In genomic region chr2:37219046-37219445, GRCh38 we compare ENCODE assay signal across 25 cellular contexts. TPM values are rescaled to one million over a fixed set of nuclear protein-coding genes. Genes with fewer than 3 reads are reported as not detected.
DNase-seq lines count a peak whose midpoint lies in the region; ATAC-seq, FAIRE-seq and TF ChIP-seq lines count a peak whose summit lies in the region.
"Had no signal": no experiment of that assay in that cellular context is flagged by ENCODE, and none has a peak within 500 bp of the region (broad histone marks: within the 10 kb centered on the region; RNA-seq: fewer than 3 reads in every experiment).

No MANE protein-coding gene starts in this region.

- peaks cover 4% of the 10 kb centered on the region for H4K20me1 ChIP-seq in keratinocyte (ENCODE audit: control insufficient read depth, extremely low read depth, insufficient read depth, low read length)

- no peaks in the 10 kb centered on the region for H3K4me1 Mint-ChIP-seq in type B pancreatic cell (ENCODE audit: unreplicated experiment)
- peaks cover 25% of the 10 kb centered on the region for H3K4me1 Mint-ChIP-seq in activated naive CD8-positive, alpha-beta T cell treated with anti-CD3 and anti-CD28 coated beads, Interleukin-2, amount 50 U/mL, for 24 hours

- H3K27me3 ChIP-seq in bronchial epithelial cell (ENCODE audit: control insufficient read depth, insufficient read depth, low read length), result no peaks in the 10 kb centered on the region
- H3K27me3 ChIP-seq in keratinocyte (ENCODE audit: control insufficient read depth, extremely low read depth, insufficient read depth, low read length), result no peaks in the 10 kb centered on the region

- peak overlapping the region; percentile 55 for H3K4me3 Mint-ChIP-seq in type B pancreatic cell
- no peak overlapping the region for H3K4me3 Mint-ChIP-seq in activated naive CD8-positive, alpha-beta T cell treated with anti-CD3 and anti-CD28 coated beads, Interleukin-2, amount 50 U/mL, for 24 hours
- H3K4me3 Mint-ChIP-seq: CD4-positive, CD25-positive, alpha-beta regulatory T cell had no signal

- no peak overlapping the region for H3K9ac ChIP-seq in keratinocyte (ENCODE audit: control insufficient read depth, extremely low read depth, insufficient read depth, low read length)

- FAIRE-seq in bronchial epithelial cell (lab: Jason Lieb, UNC), result peak; percentile 50
- FAIRE-seq in keratinocyte (lab: Jason Lieb, UNC), result peak; percentile 88
- FAIRE-seq: HepG2, K562 had no signal

- peaks cover 3% of the 10 kb centered on the region for H3K9me1 ChIP-seq in keratinocyte (ENCODE audit: control insufficient read depth, extremely low read depth, insufficient read depth, low read length)

- peak; percentile 54 for DNase-seq in HPDE6-E6E7 (ENCODE audit: extremely low spot score)
- peak; percentile 91 for DNase-seq in bronchial epithelial cell (ENCODE audit: low read depth)
- peak; percentile 70 for DNase-seq in keratinocyte (ENCODE audit: low read depth, low spot score)
- no peak for DNase-seq in type B pancreatic cell (ENCODE audit: extremely low spot score, unreplicated experiment)
- DNase-seq in activated naive CD8-positive, alpha-beta T cell treated with anti-CD3 and anti-CD28 coated beads, Interleukin-2, amount 50 U/mL, for 24 hours, result no peak
- DNase-seq in DMS53 (lab: John Stamatoyannopoulos, UW), result no peak
- DNase-seq in activated naive CD4-positive, alpha-beta T cell treated with Interleukin-2 at 50 U/mL for 16 hours, result no peak
- DNase-seq: CD4-positive, CD25-positive, alpha-beta regulatory T cell; DMS79 treated with DMSO at 0.1 percent for 48 hours; GOT3; MM.1S; NCI-H1048; NCI-H1417 treated with DMSO at 0.1 percent for 48 hours; NCI-H187; NCI-H2107; NCI-H446 treated with DMSO at 0.1 percent for 48 hours; NCI-H526 treated with DMSO at 0.1 percent for 48 hours; Right ventricle myocardium superior had no signal

- no peak overlapping the region for H3K4me3 ChIP-seq in bronchial epithelial cell (ENCODE audit: low read depth, low read length)
- H3K4me3 ChIP-seq in keratinocyte (ENCODE audit: control insufficient read depth in 2 of 3, extremely low read depth in 1 of 3, insufficient read depth in 2 of 3, low read depth in 1 of 3, low read length in 3 of 3), result no peak overlapping the region
- H3K4me3 ChIP-seq: K562 had no signal

- H3K9me3 ChIP-seq in keratinocyte (ENCODE audit: control insufficient read depth, low read depth, low read length), result no peaks in the 10 kb centered on the region

- no peaks in the 10 kb centered on the region for H3K9me3 Mint-ChIP-seq in type B pancreatic cell
- no peaks in the 10 kb centered on the region for H3K9me3 Mint-ChIP-seq in activated naive CD8-positive, alpha-beta T cell treated with anti-CD3 and anti-CD28 coated beads, Interleukin-2, amount 50 U/mL, for 24 hours
- H3K9me3 Mint-ChIP-seq: CD4-positive, CD25-positive, alpha-beta regulatory T cell had no signal

- H3K36me3 ChIP-seq in bronchial epithelial cell (ENCODE audit: control insufficient read depth, insufficient read depth, low read length) (peaks cover 1% of the 10 kb centered on the region), keratinocyte (ENCODE audit: control insufficient read depth in 2 of 2, extremely low read depth in 1 of 2, insufficient read depth in 2 of 2, low read length in 2 of 2) (peaks cover 1 to 13% of the 10 kb centered on the region in 2 experiments)

- H3K27me3 Mint-ChIP-seq in type B pancreatic cell, result no peaks in the 10 kb centered on the region
- no peaks in the 10 kb centered on the region for H3K27me3 Mint-ChIP-seq in activated naive CD8-positive, alpha-beta T cell treated with anti-CD3 and anti-CD28 coated beads, Interleukin-2, amount 50 U/mL, for 24 hours
- H3K27me3 Mint-ChIP-seq: CD4-positive, CD25-positive, alpha-beta regulatory T cell had no signal

- peaks cover 27% of the 10 kb centered on the region for H3K36me3 Mint-ChIP-seq in type B pancreatic cell
- peaks cover 65% of the 10 kb centered on the region for H3K36me3 Mint-ChIP-seq in activated naive CD8-positive, alpha-beta T cell treated with anti-CD3 and anti-CD28 coated beads, Interleukin-2, amount 50 U/mL, for 24 hours (ENCODE audit: low read depth)

- H2AFZ ChIP-seq in keratinocyte (ENCODE audit: control insufficient read depth, low read length), result no peak overlapping the region

- peaks cover 13% of the 10 kb centered on the region for H3K4me1 ChIP-seq in keratinocyte (ENCODE audit: control insufficient read depth, extremely low read depth, insufficient read depth, low read length)

- TF ChIP-seq CTCF in bronchial epithelial cell (IDR thresholded peaks at IDR 0.05; ENCODE audit: insufficient read depth, low read length, severe bottlenecking), result no peak
- no peak for TF ChIP-seq CTCF in keratinocyte (optimal IDR thresholded peaks at IDR 0.05 in 1 of 3, IDR thresholded peaks at IDR 0.05 in 1 of 3, conservative IDR thresholded peaks at IDR 0.05 in 1 of 3; ENCODE audit: extremely low read depth in 1 of 3, insufficient read depth in 2 of 3, low read length in 3 of 3)
- no peak for TF ChIP-seq CTCF in type B pancreatic cell (conservative IDR thresholded peaks at IDR 0.05)

- dilution Hi-C loops in keratinocyte (cut with MboI; ENCODE audit: extremely low pct_ligation_motif_present, low sequenced_read_pairs), result no loop called here

- peak overlapping the region; percentile 85 for H3K27ac Mint-ChIP-seq in type B pancreatic cell
- H3K27ac Mint-ChIP-seq in activated naive CD8-positive, alpha-beta T cell treated with anti-CD3 and anti-CD28 coated beads, Interleukin-2, amount 50 U/mL, for 24 hours, result no peak overlapping the region
- H3K27ac Mint-ChIP-seq: CD4-positive, CD25-positive, alpha-beta regulatory T cell had no signal

- peak overlapping the region; percentile 27 for H3K27ac ChIP-seq in keratinocyte (ENCODE audit: control insufficient read depth, insufficient read depth, low read length)

- no peak for ATAC-seq in activated naive CD8-positive, alpha-beta T cell treated with anti-CD3 and anti-CD28 coated beads, Interleukin-2, amount 50 U/mL, for 24 hours
- ATAC-seq: HepG2, K562 had no signal

- peaks cover 10% of the 10 kb centered on the region for H3K79me2 ChIP-seq in keratinocyte (ENCODE audit: control insufficient read depth, insufficient read depth, low read length)

- peak overlapping the region; percentile 16 for H3K4me2 ChIP-seq in keratinocyte (ENCODE audit: control insufficient read depth, extremely low read depth, insufficient read depth, low read depth, low read length)

RNA-seq across cellular contexts. Expression of gene CEBPZ, which starts 12.3 kb away (rescaled TPM):
- total RNA-seq in bronchial epithelial cell (53.5 and 62.9 TPM in 2 replicates), type B pancreatic cell (ENCODE audit: low replicate concordance) (42.5 and 52.6 TPM in 2 replicates)
- 16.8 to 33.8 TPM (median 16.9 TPM) in 3 replicates for polyA plus RNA-seq in keratinocyte
- polyA plus RNA-seq in keratinocyte (2011; ENCODE audit: low read depth), result 186 TPM
- 16.2 and 22.5 TPM in 2 replicates for polyA plus RNA-seq in keratinocyte (2011; cell fraction: cytosol; rRNA removed)
- 14.5 and 23.3 TPM in 2 replicates for polyA plus RNA-seq in keratinocyte (2011; cell fraction: nucleus; rRNA removed)
- 41.1 and 48.1 TPM in 2 replicates for polyA plus RNA-seq in keratinocyte (2012; ENCODE audit: low replicate concordance)
- polyA minus RNA-seq in keratinocyte, result 3.4 to 30.6 TPM (median 13.6 TPM) in 3 replicates
- 12.7 TPM for polyA minus RNA-seq in keratinocyte (2011; cell fraction: cytosol; rRNA and poly(A)+ RNA removed)
- polyA minus RNA-seq in keratinocyte (2011; cell fraction: nucleus; rRNA and poly(A)+ RNA removed), result 14.6 and 24.0 TPM in 2 replicates

RNA-seq across cellular contexts. Expression of gene NDUFAF7, which starts 12.4 kb away (rescaled TPM):
- 15.5 and 17.9 TPM in 2 replicates for total RNA-seq in bronchial epithelial cell
- 11.5 to 27.7 TPM (median 20.8 TPM) in 3 replicates for polyA plus RNA-seq in keratinocyte
- 8.6 TPM for polyA plus RNA-seq in keratinocyte (2011; ENCODE audit: low read depth)
- 7.2 and 11.0 TPM in 2 replicates for polyA plus RNA-seq in keratinocyte (2011; cell fraction: cytosol; rRNA removed)
- polyA plus RNA-seq in keratinocyte (2011; cell fraction: nucleus; rRNA removed), result 53.1 and 69.6 TPM in 2 replicates
- polyA plus RNA-seq in keratinocyte (2012; ENCODE audit: low replicate concordance), result 10.1 and 12.5 TPM in 2 replicates
- polyA minus RNA-seq in keratinocyte, result 3.8 to 16.4 TPM (median 15.0 TPM) in 3 replicates
- polyA minus RNA-seq in keratinocyte (2011; cell fraction: cytosol; rRNA and poly(A)+ RNA removed), result 7.9 TPM
- 8.8 and 13.1 TPM in 2 replicates for polyA minus RNA-seq in keratinocyte (2011; cell fraction: nucleus; rRNA and poly(A)+ RNA removed)
- 19.7 and 25.5 TPM in 2 replicates for total RNA-seq in type B pancreatic cell (ENCODE audit: low replicate concordance)

RNA-seq across cellular contexts. Expression of gene CEBPZOS, which starts 22.8 kb away (rescaled TPM):
- total RNA-seq in bronchial epithelial cell, result 7.6 and 16.3 TPM in 2 replicates
- polyA plus RNA-seq in keratinocyte, result 32.8 to 42.9 TPM (median 36.3 TPM) in 3 replicates
- polyA plus RNA-seq in keratinocyte (2011; ENCODE audit: low read depth), result 21.0 TPM
- polyA plus RNA-seq in keratinocyte (2011; cell fraction: cytosol; rRNA removed), result 34.1 and 53.1 TPM in 2 replicates
- polyA plus RNA-seq in keratinocyte (2011; cell fraction: nucleus; rRNA removed), result 21.3 and 23.4 TPM in 2 replicates
- 27.3 and 28.2 TPM in 2 replicates for polyA plus RNA-seq in keratinocyte (2012; ENCODE audit: low replicate concordance)
- 8.3 to 14.0 TPM (median 8.6 TPM) in 3 replicates for polyA minus RNA-seq in keratinocyte
- 10.9 TPM for polyA minus RNA-seq in keratinocyte (2011; cell fraction: cytosol; rRNA and poly(A)+ RNA removed)
- polyA minus RNA-seq in keratinocyte (2011; cell fraction: nucleus; rRNA and poly(A)+ RNA removed), result 2.3 and 5.0 TPM in 2 replicates
- total RNA-seq in type B pancreatic cell (ENCODE audit: low replicate concordance), result 7.4 TPM in 1 of 2 replicates, not detected in the other

RNA-seq across cellular contexts. Expression of gene SULT6B1, which starts 30.6 kb away (rescaled TPM):
- total RNA-seq in bronchial epithelial cell, result not detected in 2 replicates
- polyA plus RNA-seq in keratinocyte, result not detected in 3 replicates
- polyA plus RNA-seq in keratinocyte (2011; ENCODE audit: low read depth), result not detected
- polyA plus RNA-seq in keratinocyte (2011; cell fraction: cytosol; rRNA removed), result not detected in 2 replicates
- not detected in 2 replicates for polyA plus RNA-seq in keratinocyte (2011; cell fraction: nucleus; rRNA removed)
- polyA plus RNA-seq in keratinocyte (2012; ENCODE audit: low replicate concordance), result not detected in 2 replicates
- polyA minus RNA-seq in keratinocyte, result not detected in 3 replicates
- polyA minus RNA-seq in keratinocyte (2011; cell fraction: cytosol; rRNA and poly(A)+ RNA removed), result not detected
- polyA minus RNA-seq in keratinocyte (2011; cell fraction: nucleus; rRNA and poly(A)+ RNA removed), result not detected in 2 replicates
- not detected in 2 replicates for total RNA-seq in type B pancreatic cell (ENCODE audit: low replicate concordance)
- total RNA-seq: A673; CD4-positive, CD25-positive, alpha-beta regulatory T cell; HepG2; HT-29; K562; LHCN-M2; Right ventricle myocardium superior; SK-MEL-5 had no signal
- polyA plus RNA-seq: BJ; CD4-positive, CD25-positive, alpha-beta regulatory T cell; HepG2; K562 had no signal

Comparison
In these comparisons a context has a peak if more than half of its experiments do, and no peak if none do; other contexts are left out.
1. DNase-seq: peak in HPDE6-E6E7 (single experiment), bronchial epithelial cell (single experiment) and keratinocyte (single experiment); none in type B pancreatic cell (single experiment), activated naive CD8-positive, alpha-beta T cell treated with anti-CD3 and anti-CD28 coated beads, Interleukin-2, amount 50 U/mL, for 24 hours (single experiment), DMS53 (single experiment) and activated naive CD4-positive, alpha-beta T cell treated with Interleukin-2 at 50 U/mL for 16 hours (single experiment).